ENCODE assay signal across 8 cellular contexts in genomic region chr11:64246874-64247728, GRCh38. TPM values are rescaled to one million over a fixed set of nuclear protein-coding genes. Genes with fewer than 3 reads are reported as not detected.
DNase-seq lines count a peak whose midpoint lies in the region; ATAC-seq, FAIRE-seq and TF ChIP-seq lines count a peak whose summit lies in the region.

Gene PPP1R14B, minus strand, starts transcription at chr11:64246943. Its CDS starts 270 bp downstream, at chr11:64246673.

- ATAC-seq in GM18511 (IDR thresholded peaks at IDR 0.05; ENCODE audit: unreplicated experiment) (peak; percentile 48), GM18858 (IDR thresholded peaks at IDR 0.05; ENCODE audit: unreplicated experiment) (no peak)

- POLR2A ChIA-PET in OCI-LY7 (lab: Charles Lee) (interaction anchor here (0.8 to 2.0 kb wide), 3 partner anchors 18 to 41 kb away, joined by 3 to 8 read pairs (median 3); partner anchors contain the start of genes FERMT3 and NUDT22), endothelial cell of umbilical vein (lab: Charles Lee) (interaction anchor here (0.6 to 2.2 kb wide), 2 partner anchors 16 to 21 kb away, joined by 4 to 10 read pairs; no protein-coding TSS in a partner anchor)

- WGBS in mesodermal cell (ENCODE audit: insufficient coverage in 2 of 2), 2 experiments = 0% methylated on average over 32 to 39 of the region's 73 CpGs

- H3K27me3 ChIP-seq in endothelial cell of umbilical vein (ENCODE audit: control insufficient read depth in 2 of 2, insufficient read depth in 2 of 2, low read length in 2 of 2) = no peaks in the 10 kb centered on the region

- TF ChIP-seq CTCF in OCI-LY7 (conservative IDR thresholded peaks at IDR 0.05; ENCODE audit: low read length) (no peak), endothelial cell of umbilical vein (IDR thresholded peaks at IDR 0.05; ENCODE audit: extremely low read depth in 1 of 2, insufficient read depth in 1 of 2, low read depth in 1 of 2, low read length in 2 of 2) (no peak)

- peaks cover 60% of the 10 kb centered on the region for H3K4me1 ChIP-seq in OCI-LY7 (ENCODE audit: insufficient read depth, low read length, poor library complexity, severe bottlenecking)
- H3K4me1 ChIP-seq in endothelial cell of umbilical vein (ENCODE audit: control insufficient read depth, extremely low read depth, insufficient read depth, low read length) = peaks cover 28% of the 10 kb centered on the region
- H3K4me1 ChIP-seq in mesodermal cell (ENCODE audit: control insufficient read depth, insufficient read depth, low read length, poor library complexity, severe bottlenecking) = peaks cover 44% of the 10 kb centered on the region

- no peaks in the 10 kb centered on the region for H3K9me2 ChIP-seq in OCI-LY7 (ENCODE audit: insufficient read depth, low read length)

- BruUV-seq in OCI-LY7 (replicated peaks; lab: Mats Ljungman, UMichigan) = no TSS peak
- BruUV-seq in endothelial cell of umbilical vein (replicated peaks; lab: Mats Ljungman, UMichigan) = no TSS peak

- peak within 1 kb of the TSS; percentile 67 for H3K9ac ChIP-seq in endothelial cell of umbilical vein (replicated peaks; ENCODE audit: extremely low read depth, insufficient read depth, low read length)

- dilution Hi-C loops in endothelial cell of umbilical vein (cut with MboI; ENCODE audit: extremely low pct_ligation_motif_present, low sequenced_read_pairs) = no loop called here

- peaks cover 23% of the 10 kb centered on the region for H3K79me2 ChIP-seq in OCI-LY7 (ENCODE audit: insufficient read depth, low read depth, low read length)
- peaks cover 42% of the 10 kb centered on the region for H3K79me2 ChIP-seq in endothelial cell of umbilical vein (ENCODE audit: control insufficient read depth, insufficient read depth, low read length)

- H3K4me2 ChIP-seq in OCI-LY7 (ENCODE audit: low read length) (peak within 1 kb of the TSS; percentile 95), endothelial cell of umbilical vein (ENCODE audit: insufficient read depth, low read length) (peak within 1 kb of the TSS; percentile 89)

- H4K20me1 ChIP-seq in OCI-LY7 (ENCODE audit: insufficient read depth, low read length) = no peaks in the 10 kb centered on the region
- H4K20me1 ChIP-seq in endothelial cell of umbilical vein (replicated peaks; ENCODE audit: control insufficient read depth, extremely low read depth, insufficient read depth, low read length) = no peaks in the 10 kb centered on the region

- no peaks in the 10 kb centered on the region for H3K9me1 ChIP-seq in endothelial cell of umbilical vein (replicated peaks; ENCODE audit: control insufficient read depth, extremely low read depth, insufficient read depth, low read length)

- TF ChIP-seq POLR2A in endothelial cell of umbilical vein (IDR thresholded peaks at IDR 0.05; ENCODE audit: low read depth, low read length) = peak; percentile 14

- FAIRE-seq in endothelial cell of umbilical vein (lab: Jason Lieb, UNC) = peak; percentile 83

- DNase-seq in HuH-7 (ENCODE audit: low spot score) (peak; percentile 83), OCI-LY7 (ENCODE audit: low spot score) (peak; percentile 85), activated T-cell treated with anti-CD3 and anti-CD28 coated beads for 24 hours (ENCODE audit: low read depth) (peak; percentile 76), endothelial cell of umbilical vein (ENCODE audit: low read depth, low spot score) (peak; percentile 80)
- DNase-seq in stimulated activated CD8-positive, alpha-beta memory T cell treated with anti-CD3 and anti-CD28 coated beads, Interleukin-15, amount 100 ng/mL, for 24 hours (ENCODE audit: low read depth) = peak; percentile 50

- CTCF ChIA-PET in OCI-LY7 (lab: Charles Lee; ENCODE audit: unreplicated experiment) (no interaction called here), endothelial cell of umbilical vein (lab: Charles Lee) (interaction anchor here (0.7 to 5.0 kb wide), 8 partner anchors 21 to 84 kb away, joined by 3 to 36 read pairs (median 6); partner anchors contain the start of genes CATSPERZ and ESRRA)

- peak within 1 kb of the TSS; percentile 88 for H2AFZ ChIP-seq in OCI-LY7 (ENCODE audit: low read length)
- H2AFZ ChIP-seq in endothelial cell of umbilical vein (ENCODE audit: low read depth, low read length) = peak within 1 kb of the TSS; percentile 35

- H3K9me3 ChIP-seq in OCI-LY7 (ENCODE audit: low read length) = no peaks in the 10 kb centered on the region
- H3K9me3 ChIP-seq in endothelial cell of umbilical vein (replicated peaks; ENCODE audit: control insufficient read depth, insufficient read depth, low read length) = no peaks in the 10 kb centered on the region
- H3K9me3 ChIP-seq in mesodermal cell (ENCODE audit: control insufficient read depth, low read length) = no peaks in the 10 kb centered on the region

- H3K4me3 ChIP-seq in OCI-LY7 (ENCODE audit: low read depth, low read length, poor library complexity, severe bottlenecking) = peak within 1 kb of the TSS; percentile 88
- H3K4me3 ChIP-seq in endothelial cell of umbilical vein (replicated peaks in 1 of 3; ENCODE audit: insufficient read depth in 1 of 3, low read depth in 1 of 3, low read length in 3 of 3) = peak within 1 kb of the TSS; percentile 67 to 78 (median 75)
- peak within 1 kb of the TSS; percentile 89 for H3K4me3 ChIP-seq in mesodermal cell (ENCODE audit: extremely low read depth, insufficient read depth, low read length, poor library complexity, severe bottlenecking)

- H3K36me3 ChIP-seq in OCI-LY7 (ENCODE audit: insufficient read depth, low read length) (peaks cover 29% of the 10 kb centered on the region), endothelial cell of umbilical vein (ENCODE audit: control insufficient read depth in 2 of 2, extremely low read depth in 1 of 2, insufficient read depth in 2 of 2, low read length in 2 of 2) (peaks cover 0 to 12% of the 10 kb centered on the region in 2 experiments), mesodermal cell (ENCODE audit: control insufficient read depth, insufficient read depth, low read length) (peaks cover 22% of the 10 kb centered on the region)

- intact Hi-C loops in OCI-LY7 (cut with micrococcal nuclease; ENCODE audit: unreplicated experiment) (loop anchor here (1.0 kb wide), 1 partner anchor 22 kb away; no protein-coding TSS in a partner anchor), endothelial cell of umbilical vein (cut with micrococcal nuclease) (loop anchor here (1.0 to 2.0 kb wide), 2 partner anchors 22 to 38 kb away; partner anchors contain the start of genes BAD and GPR137)

- peak within 1 kb of the TSS; percentile 69 for H3K27ac ChIP-seq in OCI-LY7 (ENCODE audit: low read depth, low read length, poor library complexity, severe bottlenecking)
- peak within 1 kb of the TSS; percentile 47 for H3K27ac ChIP-seq in endothelial cell of umbilical vein (ENCODE audit: insufficient read depth, low read depth, low read length)
- H3K27ac ChIP-seq in mesodermal cell (ENCODE audit: low read depth, low read length, severe bottlenecking) = peak within 1 kb of the TSS; percentile 90

TF ChIP-seq in endothelial cell of umbilical vein, 7 proteins besides CTCF, POLR2A, EP300 and RAD21:
- TF ChIP-seq GATA2 (IDR thresholded peaks at IDR 0.05; ENCODE audit: insufficient read depth, insufficient read length, low read depth, low read length) = no peak
- peak; percentile 74 for TF ChIP-seq POLR2AphosphoS5 (IDR thresholded peaks at IDR 0.05; ENCODE audit: insufficient read depth, low read depth, low read length)
- no peak for TF ChIP-seq JUN (IDR thresholded peaks at IDR 0.05; ENCODE audit: borderline replicate concordance, insufficient read depth, insufficient read length, low read depth)
- no peak for TF ChIP-seq MYC (IDR thresholded peaks at IDR 0.05; ENCODE audit: low read depth, low read length)
- TF ChIP-seq MAX (IDR thresholded peaks at IDR 0.05; ENCODE audit: insufficient read depth, insufficient read length) = peak; percentile 74

RNA-seq across cellular contexts. Expression of gene PPP1R14B, which starts in this region (rescaled TPM):
- 198 and 219 TPM in 2 replicates for total RNA-seq in OCI-LY7 (2014; rRNA removed; shearing (Covaris generic))
- 207 and 223 TPM in 2 replicates for total RNA-seq in OCI-LY7 (2022)
- total RNA-seq in endothelial cell of umbilical vein = 431 TPM in 2 replicates
- polyA plus RNA-seq in endothelial cell of umbilical vein = 308 and 320 TPM in 2 replicates
- polyA plus RNA-seq in endothelial cell of umbilical vein (2011; cell fraction: cytosol; rRNA removed) = 343 and 404 TPM in 2 replicates
- 151 and 155 TPM in 2 replicates for polyA plus RNA-seq in endothelial cell of umbilical vein (2011; cell fraction: nucleus; rRNA removed)
- 414 and 432 TPM in 2 replicates for polyA plus RNA-seq in endothelial cell of umbilical vein (2012)
- 107 and 116 TPM in 2 replicates for polyA minus RNA-seq in endothelial cell of umbilical vein
- polyA minus RNA-seq in endothelial cell of umbilical vein (2011; cell fraction: cytosol; rRNA and poly(A)+ RNA removed) = 105 TPM
- polyA minus RNA-seq in endothelial cell of umbilical vein (2011; cell fraction: nucleus; rRNA and poly(A)+ RNA removed) = 17.3 and 29.0 TPM in 2 replicates
- polyA plus RNA-seq in mesodermal cell (2013, experiment 1 of 2) = 310 TPM
- 253 TPM for polyA plus RNA-seq in mesodermal cell (2013, experiment 2 of 2)
